19 cellular contexts compared by ENCODE assay signal in genomic region chr4:173254646-173255045, GRCh38.
DNase-seq lines count a peak whose midpoint lies in the region; ATAC-seq, FAIRE-seq and TF ChIP-seq lines count a peak whose summit lies in the region.
"Had no signal": no experiment of that assay in that cellular context is flagged by ENCODE, and none has a peak within 500 bp of the region (broad histone marks: within the 10 kb centered on the region; RNA-seq: fewer than 3 reads in every experiment).

No MANE protein-coding gene starts in this region.

- DNase-seq in Karpas-422 (no peak), iPS-NIHi11 (ENCODE audit: low spot score) (no peak), ureter (ENCODE audit: low spot score) (no peak), H54 (ENCODE audit: insufficient read length, low spot score) (no peak)
- DNase-seq: AML-193; GDM1; MV-4-11; NCI-H1694 treated with DMSO at 0.1 percent for 48 hours; NCI-H2107; NCI-H510A; NCI-H748 treated with DMSO at 0.1 percent for 48 hours; NK-92 treated with Interleukin-12 subunit alpha and Interleukin-12 subunit beta, amount 100 ng/mL, for 24 hours; OCI-M1; SHP77; SK-N-SH had no signal

- no peak for TF ChIP-seq POLR2A in H54 (IDR thresholded peaks at IDR 0.05; ENCODE audit: low read depth, low read length)

- H3K27me3 ChIP-seq in Karpas-422 (ENCODE audit: low read length): no peaks in the 10 kb centered on the region

- H3K4me3 ChIP-seq in Karpas-422 (ENCODE audit: low read length): no peak overlapping the region
- H3K4me3 ChIP-seq: HAP-1 had no signal

- H4K20me1 ChIP-seq in Karpas-422 (ENCODE audit: insufficient read depth, low read depth, low read length): no peaks in the 10 kb centered on the region

- ATAC-seq in GM18511 (IDR thresholded peaks at IDR 0.05; ENCODE audit: unreplicated experiment) (peak; percentile 25), HG02798 (IDR thresholded peaks at IDR 0.05; ENCODE audit: poor library complexity, unreplicated experiment) (peak; percentile 30), HG02623 (IDR thresholded peaks at IDR 0.05; ENCODE audit: unreplicated experiment) (no peak)

- H3K9me2 ChIP-seq in Karpas-422 (replicated peaks; ENCODE audit: insufficient read depth, low read length): no peaks in the 10 kb centered on the region
- H3K9me2 ChIP-seq: SK-N-SH had no signal

- no peak overlapping the region for H2AFZ ChIP-seq in Karpas-422 (ENCODE audit: low read length)

- no peaks in the 10 kb centered on the region for H3K9me3 ChIP-seq in Karpas-422 (ENCODE audit: low read length)
- H3K9me3 ChIP-seq: HAP-1, SK-N-SH had no signal

- no peak overlapping the region for H3K4me2 ChIP-seq in Karpas-422 (ENCODE audit: low read depth, low read length, poor library complexity, severe bottlenecking)
- H3K4me2 ChIP-seq: SK-N-SH had no signal

- H3K79me2 ChIP-seq in Karpas-422 (ENCODE audit: low read length): peaks cover 96% of the 10 kb centered on the region

- H3K27ac ChIP-seq in Karpas-422 (ENCODE audit: low read length): 0 out of 2 replicates have a peak overlapping the region, but pooled peaks have one; percentile 30

- no peak overlapping the region for H3K9ac ChIP-seq in Karpas-422 (ENCODE audit: low read length)
- H3K9ac ChIP-seq: SK-N-SH had no signal

- H3K36me3 ChIP-seq in Karpas-422 (ENCODE audit: insufficient read depth, low read length): no peaks in the 10 kb centered on the region
- H3K36me3 ChIP-seq: HAP-1 had no signal

- peaks cover 60% of the 10 kb centered on the region for H3K4me1 ChIP-seq in Karpas-422 (ENCODE audit: low read length)

- FAIRE-seq in H54 (lab: Jason Lieb, UNC): no peak
